In the genomic region with DNA sequence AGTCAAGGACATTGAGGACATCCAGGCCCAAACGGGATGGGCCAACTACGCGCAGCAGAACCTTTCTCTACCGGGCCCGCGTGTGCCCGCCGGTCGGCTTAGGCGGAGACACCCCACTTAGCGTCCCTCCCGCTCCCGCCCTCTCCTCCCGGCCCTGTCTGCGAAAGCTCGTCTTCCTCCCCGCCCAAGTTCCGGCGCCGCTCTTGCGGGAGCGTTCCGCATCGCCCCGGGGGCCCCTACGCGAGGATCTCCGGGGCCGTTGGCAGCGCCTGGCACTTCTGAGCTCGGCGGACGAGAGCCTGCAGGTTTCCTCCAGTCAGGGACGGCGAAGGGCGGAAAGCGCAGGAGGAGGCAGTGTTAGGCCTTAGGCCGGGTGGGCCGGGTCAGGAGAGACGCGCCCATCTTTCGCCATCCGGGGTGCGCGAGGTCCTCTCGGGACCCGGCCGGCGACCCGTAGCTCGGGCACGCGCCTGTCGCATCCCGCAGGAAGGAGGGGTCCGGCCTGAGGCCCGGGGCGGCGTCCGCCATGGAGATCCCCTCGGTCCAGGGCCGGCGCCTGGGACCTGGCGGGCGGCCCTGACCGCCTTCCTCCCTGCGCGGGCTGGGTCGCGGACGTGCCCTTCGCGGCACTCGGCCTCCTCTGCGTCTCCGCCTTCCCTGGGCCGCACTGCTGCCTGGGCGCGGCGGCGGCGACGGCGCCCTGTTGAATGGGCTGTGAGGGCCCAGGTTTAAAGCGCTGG, we compare ENCODE assay signal across 8 cellular contexts. TPM values are rescaled to one million over a fixed set of nuclear protein-coding genes. Genes with fewer than 3 reads are reported as not detected.
DNase-seq lines count a peak whose midpoint lies in the region; ATAC-seq, FAIRE-seq and TF ChIP-seq lines count a peak whose summit lies in the region.

Gene FEM1B (plus strand): TSS at position 141 of the 740 bp plus-strand sequence. CDS start 673 bp downstream, outside the sequence.

- POLR2A ChIA-PET in HepG2 (lab: Yijun Ruan, JAX) = interaction anchor here (0.6 to 3.1 kb wide), 21 partner anchors 8 to 540 kb away, joined by 3 to 51 read pairs (median 5); partner anchors contain the start of gene CLN6

- no TSS peak for BruUV-seq in HepG2 (replicated peaks; lab: Mats Ljungman, UMichigan)

- H3K79me2 ChIP-seq in HepG2 (ENCODE audit: insufficient read depth, low read length) = peaks cover 47% of the 10 kb centered on the region

- intact Hi-C loops in CD14-positive monocyte (cut with micrococcal nuclease) = loop anchor here in 1 of 2 donors (1.0 kb wide), 1 partner anchor 47 kb away; no protein-coding TSS in a partner anchor
- intact Hi-C loops in dendritic cell treated with granulocyte-macrophage colony-stimulating factor and Interleukin-4, amounts not matched to agents 40 ng/mL and 50 ng/mL, for 4 days (cut with micrococcal nuclease) = loop anchor here (2.0 kb wide), 1 partner anchor 21 kb away; no protein-coding TSS in a partner anchor
- intact Hi-C loops in HepG2 (cut with micrococcal nuclease; ENCODE audit: unreplicated experiment) = loop anchor here (5.0 kb wide), 1 partner anchor 45 kb away; no protein-coding TSS in a partner anchor

- ATAC-seq in GM19397 (IDR thresholded peaks at IDR 0.05; ENCODE audit: unreplicated experiment) (peak; percentile 82), HG03565 (IDR thresholded peaks at IDR 0.05; ENCODE audit: unreplicated experiment) (peak; percentile 52), HepG2 (peak; percentile 85)

- peaks cover 33% of the 10 kb centered on the region for H4K20me1 ChIP-seq in HepG2 (ENCODE audit: insufficient read depth, low read length)

- in situ Hi-C loops in HepG2 (cut with HindIII; ENCODE audit: extremely low pct_ligation_motif_present, low pct_unique_long_range_greater_than_20kb) = no loop called here

- 0% methylated on average over 1 of the region's 85 CpGs for WGBS in HepG2 (ENCODE audit: low lambda C conversion rate)

- H3K4me3 ChIP-seq in HepG2 (replicated peaks in 1 of 3; ENCODE audit: insufficient read depth in 1 of 3, low read depth in 2 of 3, low read length in 3 of 3) = peak within 1 kb of the TSS; percentile 92 to 99 (median 98)

- TF ChIP-seq EP300 in HepG2 (IDR thresholded peaks at IDR 0.05; ENCODE audit: low read depth in 2 of 2, low read length in 2 of 2) = peak; percentile 27 to 54; a peak in 1 of 4 replicates
- 0 out of 2 replicates have a peak, but pooled peaks have one; percentile 21 for TF ChIP-seq EP300 in HepG2 (CRISPR knock-in tag; IDR thresholded peaks at IDR 0.05; ENCODE audit: borderline replicate concordance)

- peak; percentile 71 to 76 for TF ChIP-seq POLR2A in HepG2 (IDR thresholded peaks at IDR 0.05; ENCODE audit: insufficient read depth in 1 of 2, low read depth in 2 of 2, low read length in 2 of 2)

- H3K4me2 ChIP-seq in HepG2 (ENCODE audit: low read depth, low read length) = peak within 1 kb of the TSS; percentile 97

- peak within 1 kb of the TSS; percentile 96 to 99 (median 97) for H3K27ac Mint-ChIP-seq in CD14-positive monocyte
- peak within 1 kb of the TSS; percentile 96 for H3K27ac Mint-ChIP-seq in dendritic cell treated with granulocyte-macrophage colony-stimulating factor and Interleukin-4, amounts not matched to agents 40 ng/mL and 50 ng/mL, for 4 days

- DNase-seq in CD14-positive monocyte (ENCODE audit: low spot score) (peak; percentile 90), NCI-H774 (lab: John Stamatoyannopoulos, UW) (peak; percentile 86), HepG2 (ENCODE audit: low spot score) (peak; percentile 83)
- DNase-seq in activated CD4-positive, alpha-beta T cell treated with anti-CD3 and anti-CD28 coated beads, Interleukin-2, amount 50 U/mL, for 4 hours = peak; percentile 81 to 83
- peak; percentile 85 for DNase-seq in stimulated activated CD4-positive, alpha-beta T cell treated with anti-CD3 and anti-CD28 coated beads, Interleukin-4, amount 100 ng/mL, for 1 hour

- H3K4me3 Mint-ChIP-seq in CD14-positive monocyte = peak within 1 kb of the TSS; percentile 91 to 98
- H3K4me3 Mint-ChIP-seq in dendritic cell treated with granulocyte-macrophage colony-stimulating factor and Interleukin-4, amounts not matched to agents 40 ng/mL and 50 ng/mL, for 4 days = peak within 1 kb of the TSS; percentile 98

- H3K27me3 ChIP-seq in HepG2 (ENCODE audit: control insufficient read depth in 1 of 2, insufficient read depth in 2 of 2, low read length in 2 of 2) = no peaks in the 10 kb centered on the region; a peak in 1 of 5 replicates

- H2AFZ ChIP-seq in HepG2 (ENCODE audit: low read length) = peak within 1 kb of the TSS; percentile 79

- no peaks in the 10 kb centered on the region for H3K27me3 Mint-ChIP-seq in CD14-positive monocyte (ENCODE audit: low read depth in 3 of 3)
- H3K27me3 Mint-ChIP-seq in dendritic cell treated with granulocyte-macrophage colony-stimulating factor and Interleukin-4, amounts not matched to agents 40 ng/mL and 50 ng/mL, for 4 days = no peaks in the 10 kb centered on the region

- TF ChIP-seq CTCF in CD14-positive monocyte (IDR thresholded peaks at IDR 0.05) (no peak), HepG2 (CRISPR knock-in tag; IDR thresholded peaks at IDR 0.05) (no peak; the same call in 1 of the 2 replicates)

- no peaks in the 10 kb centered on the region for H3K36me3 ChIP-seq in HepG2 (replicated peaks in 1 of 2; ENCODE audit: control insufficient read depth in 1 of 2, insufficient read depth in 2 of 2, low read length in 2 of 2)

- H3K4me1 ChIP-seq in HepG2 (ENCODE audit: insufficient read depth, low read length) = peaks cover 76% of the 10 kb centered on the region

- TF ChIP-seq RAD21 in HepG2 (CRISPR knock-in tag; IDR thresholded peaks at IDR 0.05) = peak; percentile 63

- peaks cover 5 to 6% of the 10 kb centered on the region in 2 donors for H3K36me3 Mint-ChIP-seq in CD14-positive monocyte
- peaks cover 44% of the 10 kb centered on the region for H3K36me3 Mint-ChIP-seq in dendritic cell treated with granulocyte-macrophage colony-stimulating factor and Interleukin-4, amounts not matched to agents 40 ng/mL and 50 ng/mL, for 4 days (ENCODE audit: low read depth)

- peaks cover 50% of the 10 kb centered on the region for H3K4me1 Mint-ChIP-seq in CD14-positive monocyte
- H3K4me1 Mint-ChIP-seq in dendritic cell treated with granulocyte-macrophage colony-stimulating factor and Interleukin-4, amounts not matched to agents 40 ng/mL and 50 ng/mL, for 4 days (ENCODE audit: low read depth) = peaks cover 55% of the 10 kb centered on the region

- peak within 1 kb of the TSS; percentile 97 for H3K27ac ChIP-seq in HepG2 (ENCODE audit: extremely low read length, insufficient read depth, low read length)

- CTCF ChIA-PET in HepG2 (lab: Yijun Ruan, JAX; ENCODE audit: low intra/inter-chr PET ratio, low total read pairs) = interaction anchor here (1.5 kb wide), 1 partner anchor 29 kb away, joined by 5 read pairs; no protein-coding TSS in a partner anchor

- no peak for FAIRE-seq in HepG2 (lab: Jason Lieb, UNC)

- no peaks in the 10 kb centered on the region for H3K9me3 Mint-ChIP-seq in CD14-positive monocyte
- no peaks in the 10 kb centered on the region for H3K9me3 Mint-ChIP-seq in dendritic cell treated with granulocyte-macrophage colony-stimulating factor and Interleukin-4, amounts not matched to agents 40 ng/mL and 50 ng/mL, for 4 days

- H3K9me3 ChIP-seq in HepG2 (ENCODE audit: low read length) = no peaks in the 10 kb centered on the region

- H3K9ac ChIP-seq in HepG2 (ENCODE audit: insufficient read depth, low read depth, low read length) = peak within 1 kb of the TSS; percentile 93

TF ChIP-seq in HepG2, 621 proteins besides CTCF, POLR2A, EP300 and RAD21 (continues in another document):
- TF ChIP-seq PTBP1 (IDR thresholded peaks at IDR 0.05; ENCODE audit: low read depth, low read length, poor library complexity, severe bottlenecking) = peak; percentile 78
- peak; percentile 49; the same call in 1 of the 2 replicates for TF ChIP-seq ZKSCAN1 (IDR thresholded peaks at IDR 0.05; ENCODE audit: low read length)

RNA-seq across cellular contexts. Expression of gene FEM1B, which starts in this region (rescaled TPM):
- 10 to 100 TPM; 26.0 to 26.4 TPM for polyA plus RNA-seq in CD14-positive monocyte
- 38.1 and 41.2 TPM in 2 replicates for total RNA-seq in HepG2 (2016; rRNA removed; fragmentation: Illumina TruSeq; extraction: Trizol)
- 1.8 and 3.1 TPM in 2 replicates for total RNA-seq in HepG2 (2016; cell fraction: cytosol; rRNA removed; fragmentation: Illumina TruSeq; extraction: Trizol; ENCODE audit: low read depth)
- total RNA-seq in HepG2 (2016; cell fraction: insoluble cytoplasmic fraction; rRNA removed; fragmentation: Illumina TruSeq; extraction: Trizol) = 30.7 and 45.0 TPM in 2 replicates
- 14.6 and 17.1 TPM in 2 replicates for total RNA-seq in HepG2 (2016; cell fraction: membrane; rRNA removed; fragmentation: Illumina TruSeq; extraction: Trizol)
- total RNA-seq in HepG2 (2016; cell fraction: nucleus; rRNA removed; fragmentation: Illumina TruSeq; extraction: Trizol) = 28.2 and 28.4 TPM in 2 replicates
- 40.0 and 40.3 TPM in 2 replicates for polyA plus RNA-seq in HepG2 (2011; rRNA removed)
- polyA plus RNA-seq in HepG2 (2011; cell fraction: cytosol; rRNA removed) = 19.1 and 23.6 TPM in 2 replicates
- 21.4 and 22.7 TPM in 2 replicates for polyA plus RNA-seq in HepG2 (2011; cell fraction: nucleus; rRNA removed)
- 16.6 and 17.3 TPM in 2 replicates for polyA plus RNA-seq in HepG2 (2012)
- polyA plus RNA-seq in HepG2 (2016; cell fraction: cytosol; fragmentation: Illumina TruSeq; extraction: Trizol; ENCODE audit: low read depth) = 0.72 and 0.80 TPM in 2 replicates
- 19.0 and 20.2 TPM in 2 replicates for polyA plus RNA-seq in HepG2 (2016; cell fraction: insoluble cytoplasmic fraction; fragmentation: Illumina TruSeq; extraction: Trizol; ENCODE audit: low read depth)
- polyA plus RNA-seq in HepG2 (2016; cell fraction: membrane; fragmentation: Illumina TruSeq; extraction: Trizol; ENCODE audit: low read depth) = 4.2 and 4.6 TPM in 2 replicates
- polyA plus RNA-seq in HepG2 (2016; cell fraction: nucleus; fragmentation: Illumina TruSeq; extraction: Trizol; ENCODE audit: insufficient read depth, low read depth) = 19.1 and 25.5 TPM in 2 replicates
- 110 and 233 TPM in 2 replicates for polyA minus RNA-seq in HepG2 (2011; rRNA and poly(A)+ RNA removed; ENCODE audit: low replicate concordance)
- 70.9 and 90.9 TPM in 2 replicates for polyA minus RNA-seq in HepG2 (2011; cell fraction: cytosol; rRNA and poly(A)+ RNA removed)
- polyA minus RNA-seq in HepG2 (2011; cell fraction: nucleus; rRNA and poly(A)+ RNA removed) = 58.1 and 77.1 TPM in 2 replicates

Comparison
In these comparisons a context has a peak if more than half of its experiments do, and no peak if none do; other contexts are left out.
1. Peak in every context shown above with its lines: DNase-seq, ATAC-seq, H3K4me3 ChIP-seq and H3K27ac ChIP-seq.